In genomic region chr4:6573551-6573950, GRCh38 we compare ENCODE assay signal across 1 cellular context.
TF ChIP-seq lines count a peak whose summit lies in the region.

No MANE protein-coding gene starts in this region.

TF ChIP-seq in IMR-90, 13 proteins besides CTCF, POLR2A, EP300 and RAD21:
- TF ChIP-seq FOS (IDR thresholded peaks at IDR 0.05; ENCODE audit: low read depth, low read length) = no peak
- TF ChIP-seq, protein P1, sequence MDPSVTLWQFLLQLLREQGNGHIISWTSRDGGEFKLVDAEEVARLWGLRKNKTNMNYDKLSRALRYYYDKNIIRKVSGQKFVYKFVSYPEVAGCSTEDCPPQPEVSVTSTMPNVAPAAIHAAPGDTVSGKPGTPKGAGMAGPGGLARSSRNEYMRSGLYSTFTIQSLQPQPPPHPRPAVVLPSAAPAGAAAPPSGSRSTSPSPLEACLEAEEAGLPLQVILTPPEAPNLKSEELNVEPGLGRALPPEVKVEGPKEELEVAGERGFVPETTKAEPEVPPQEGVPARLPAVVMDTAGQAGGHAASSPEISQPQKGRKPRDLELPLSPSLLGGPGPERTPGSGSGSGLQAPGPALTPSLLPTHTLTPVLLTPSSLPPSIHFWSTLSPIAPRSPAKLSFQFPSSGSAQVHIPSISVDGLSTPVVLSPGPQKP (IDR thresholded peaks at IDR 0.05; ENCODE audit: borderline replicate concordance, low read depth, low read length) = no peak
- no peak for TF ChIP-seq CHD1 (IDR thresholded peaks at IDR 0.05; ENCODE audit: low read depth, low read length)
- TF ChIP-seq USF2 (IDR thresholded peaks at IDR 0.05; ENCODE audit: low read depth, low read length) = no peak
- TF ChIP-seq MXI1 (IDR thresholded peaks at IDR 0.05; ENCODE audit: borderline replicate concordance, low read depth, low read length) = no peak
- TF ChIP-seq RFX5 (IDR thresholded peaks at IDR 0.05; ENCODE audit: low read depth, low read length) = no peak
